Comparison of ENCODE assay signal across 1 cellular context in genomic region chr19:8512991-8513686, GRCh38.
TF ChIP-seq lines count a peak whose summit lies in the region.

No MANE protein-coding gene starts in this region.

TF ChIP-seq in H1, 55 proteins besides CTCF, POLR2A, EP300 and RAD21:
- TF ChIP-seq, protein P1, sequence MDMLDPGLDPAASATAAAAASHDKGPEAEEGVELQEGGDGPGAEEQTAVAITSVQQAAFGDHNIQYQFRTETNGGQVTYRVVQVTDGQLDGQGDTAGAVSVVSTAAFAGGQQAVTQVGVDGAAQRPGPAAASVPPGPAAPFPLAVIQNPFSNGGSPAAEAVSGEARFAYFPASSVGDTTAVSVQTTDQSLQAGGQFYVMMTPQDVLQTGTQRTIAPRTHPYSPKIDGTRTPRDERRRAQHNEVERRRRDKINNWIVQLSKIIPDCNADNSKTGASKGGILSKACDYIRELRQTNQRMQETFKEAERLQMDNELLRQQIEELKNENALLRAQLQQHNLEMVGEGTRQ (IDR thresholded peaks at IDR 0.05; ENCODE audit: low read length) = no peak
- TF ChIP-seq KDM1A (IDR thresholded peaks at IDR 0.05; ENCODE audit: borderline replicate concordance, low read length) (peak; percentile 61; the same call in 1 of the 2 replicates), TBP (IDR thresholded peaks at IDR 0.05; ENCODE audit: low read depth, low read length) (no peak), ZNF274 (IDR thresholded peaks at IDR 0.05; ENCODE audit: borderline replicate concordance, extremely low read depth, low read length) (no peak)
